ENCODE assay signal across 21 cellular contexts in genomic region chr1:56142301-56142700, GRCh38.
DNase-seq lines count a peak whose midpoint lies in the region; ATAC-seq and TF ChIP-seq lines count a peak whose summit lies in the region.
"Had no signal": no experiment of that assay in that cellular context is flagged by ENCODE, and none has a peak within 500 bp of the region (broad histone marks: within the 10 kb centered on the region; RNA-seq: fewer than 3 reads in every experiment).

No MANE protein-coding gene starts in this region.

- H4K20me1 ChIP-seq in PC-9 (ENCODE audit: insufficient read depth) = no peaks in the 10 kb centered on the region
- H4K20me1 ChIP-seq: BLaER1 treated with 17β-estradiol and CSF1 and Interleukin-3, amounts not matched to agents 10 nM and 100 nM had no signal

- ATAC-seq in mucosa of descending colon = peak; percentile 97
- no peak for ATAC-seq in SK-N-SH treated with all-trans-retinoic acid at 6 μM for 48 hours
- no peak for ATAC-seq in GM18861 (IDR thresholded peaks at IDR 0.05; ENCODE audit: unreplicated experiment)
- ATAC-seq: A549, HCT116 had no signal

- no peak for TF ChIP-seq CTCF in colonic mucosa (IDR thresholded peaks at IDR 0.05)
- TF ChIP-seq CTCF in mucosa of descending colon (IDR thresholded peaks at IDR 0.05) = no peak
- TF ChIP-seq CTCF in transverse colon (IDR thresholded peaks at IDR 0.05) = no peak
- TF ChIP-seq CTCF in PC-9 (conservative IDR thresholded peaks at IDR 0.05) = no peak

- H3K9me2 ChIP-seq in PC-9 (ENCODE audit: insufficient read depth) = no peaks in the 10 kb centered on the region; the same call in 1 of the 2 replicates

- intact Hi-C loops in colonic mucosa (cut with DNase I) (loop anchor here (10.0 kb wide), 1 partner anchor 432 kb away; the partner anchor contains the start of gene PLPP3), mucosa of descending colon (cut with DNase I, micrococcal nuclease) (no loop called here), transverse colon (cut with DNase I; ENCODE audit: low total_unique reads) (no loop called here), PC-9 (cut with micrococcal nuclease; ENCODE audit: unreplicated experiment) (no loop called here)

- no peak for TF ChIP-seq EP300 in transverse colon (IDR thresholded peaks at IDR 0.05; ENCODE audit: low read depth)

- CTCF ChIA-PET in PC-9 (lab: Charles Lee) = no interaction called here

- H3K36me3 ChIP-seq in colonic mucosa = no peaks in the 10 kb centered on the region
- H3K36me3 ChIP-seq in mucosa of descending colon (ENCODE audit: low read depth) = no peaks in the 10 kb centered on the region
- no peaks in the 10 kb centered on the region for H3K36me3 ChIP-seq in transverse colon
- H3K36me3 ChIP-seq in PC-9 (ENCODE audit: low read depth) = no peaks in the 10 kb centered on the region
- H3K36me3 ChIP-seq: BE2C; BLaER1 treated with 17β-estradiol and CSF1 and Interleukin-3, amounts not matched to agents 10 nM and 100 nM had no signal

- H3K9ac ChIP-seq in colonic mucosa (ENCODE audit: low read depth in 2 of 2, low read length in 2 of 2) = no peak overlapping the region
- H3K9ac ChIP-seq: BLaER1 treated with 17β-estradiol and CSF1 and Interleukin-3, amounts not matched to agents 10 nM and 100 nM had no signal

- in situ Hi-C loops in transverse colon (cut with MboI; ENCODE audit: low pct_ligation_motif_present in 1 of 4, low pct_unique_long_range_greater_than_20kb in 1 of 4, low sequenced_read_pairs in 3 of 4) = no loop called here

- no peaks in the 10 kb centered on the region for H3F3A ChIP-seq in PC-9 (ENCODE audit: insufficient read depth, low read depth)

- peak overlapping the region; percentile 63 for H3K27ac ChIP-seq in colonic mucosa
- peak overlapping the region; percentile 41 to 74 (median 71) for H3K27ac ChIP-seq in transverse colon
- H3K27ac ChIP-seq in PC-9 = no peak overlapping the region
- H3K27ac ChIP-seq: A549; BLaER1 treated with 17β-estradiol and CSF1 and Interleukin-3, amounts not matched to agents 10 nM and 100 nM had no signal

- H3K27me3 ChIP-seq in colonic mucosa = no peaks in the 10 kb centered on the region
- H3K27me3 ChIP-seq in transverse colon = no peaks in the 10 kb centered on the region
- no peaks in the 10 kb centered on the region for H3K27me3 ChIP-seq in PC-9 (ENCODE audit: insufficient read depth, low read depth)
- H3K27me3 ChIP-seq: BE2C; BLaER1 treated with 17β-estradiol and CSF1 and Interleukin-3, amounts not matched to agents 10 nM and 100 nM had no signal

- H3K4me1 ChIP-seq in colonic mucosa (no peaks in the 10 kb centered on the region), mucosa of descending colon (ENCODE audit: low read depth) (peaks cover 18% of the 10 kb centered on the region), transverse colon (peaks cover 0 to 35% (median 6%) of the 10 kb centered on the region in 4 donors), PC-9 (replicated peaks; ENCODE audit: insufficient read depth) (no peaks in the 10 kb centered on the region)
- H3K4me1 ChIP-seq: BE2C; BLaER1 treated with 17β-estradiol and CSF1 and Interleukin-3, amounts not matched to agents 10 nM and 100 nM had no signal

- H3K9me3 ChIP-seq in colonic mucosa (no peaks in the 10 kb centered on the region), mucosa of descending colon (no peaks in the 10 kb centered on the region), transverse colon (no peaks in the 10 kb centered on the region), PC-9 (ENCODE audit: insufficient read depth, low read depth) (no peaks in the 10 kb centered on the region)
- H3K9me3 ChIP-seq: A549; BE2C; BLaER1 treated with 17β-estradiol and CSF1 and Interleukin-3, amounts not matched to agents 10 nM and 100 nM had no signal

- no peak overlapping the region for H3K4me2 ChIP-seq in PC-9
- H3K4me2 ChIP-seq: A549; BLaER1 treated with 17β-estradiol and CSF1 and Interleukin-3, amounts not matched to agents 10 nM and 100 nM had no signal

- BruUV-seq in PC-9 (replicated peaks; lab: Mats Ljungman, UMichigan) = no TSS peak

- POLR2A ChIA-PET in PC-9 (lab: Charles Lee; ENCODE audit: unreplicated experiment) = no interaction called here

- H3K4me3 ChIP-seq in colonic mucosa (no peak overlapping the region), mucosa of descending colon (no peak overlapping the region), transverse colon (no peak overlapping the region), PC-9 (no peak overlapping the region)
- H3K4me3 ChIP-seq: A549; BLaER1 treated with 17β-estradiol and CSF1 and Interleukin-3, amounts not matched to agents 10 nM and 100 nM had no signal

- no peak overlapping the region for H2AFZ ChIP-seq in PC-9

- peak; percentile 54 for DNase-seq in LoVo (ENCODE audit: low spot score)
- no peak for DNase-seq in colonic mucosa
- peak in 1 of 3 donors; percentile 16 for DNase-seq in mucosa of descending colon
- DNase-seq in transverse colon = no peak
- DNase-seq in PC-9 = no peak
- DNase-seq: 8988T; ACHN; AML-193; BE2C; CD4-positive, alpha-beta T cell; CD8-positive, alpha-beta memory T cell; DMS 273 treated with DMSO at 0.1 percent for 48 hours; DMS79; EL; GDM1; H7 had no signal

- 57 to 71% methylated on average over 1 of the region's 1 CpG for WGBS in transverse colon (ENCODE audit: low coverage in 1 of 2), 2 donors

- TF ChIP-seq POLR2A in transverse colon (IDR thresholded peaks at IDR 0.05) = no peak

- H3K79me2 ChIP-seq in PC-9 (ENCODE audit: low read depth) = no peaks in the 10 kb centered on the region

TF ChIP-seq in SK-N-SH treated with all-trans-retinoic acid at 6 μM for 48 hours, 23 proteins besides CTCF, POLR2A, EP300 and RAD21:
- TF ChIP-seq ZFP30 (CRISPR knock-in tag; IDR thresholded peaks at IDR 0.05) = no peak
- TF ChIP-seq POU6F1 (CRISPR knock-in tag; IDR thresholded peaks at IDR 0.05; ENCODE audit: borderline replicate concordance, low read depth) = no peak
- no peak for TF ChIP-seq ISL1 (CRISPR knock-in tag; IDR thresholded peaks at IDR 0.05)
- no peak for TF ChIP-seq ZFP3 (CRISPR knock-in tag; IDR thresholded peaks at IDR 0.05)
- TF ChIP-seq BACH2 (CRISPR knock-in tag; IDR thresholded peaks at IDR 0.05; ENCODE audit: borderline replicate concordance) = no peak
- TF ChIP-seq GLIS3 (CRISPR knock-in tag; IDR thresholded peaks at IDR 0.05) = no peak
- TF ChIP-seq PPARA (CRISPR knock-in tag; IDR thresholded peaks at IDR 0.05; ENCODE audit: borderline replicate concordance) = no peak
- TF ChIP-seq CSRNP3 (CRISPR knock-in tag; IDR thresholded peaks at IDR 0.05) = no peak
- TF ChIP-seq OSR1 (CRISPR knock-in tag; IDR thresholded peaks at IDR 0.05) = no peak
- no peak for TF ChIP-seq SNAI2 (CRISPR knock-in tag; IDR thresholded peaks at IDR 0.05)
- no peak for TF ChIP-seq TOX (CRISPR knock-in tag; IDR thresholded peaks at IDR 0.05; ENCODE audit: borderline replicate concordance)
- no peak for TF ChIP-seq CSDC2 (CRISPR knock-in tag; IDR thresholded peaks at IDR 0.05)
- no peak for TF ChIP-seq CREB5 (CRISPR knock-in tag; IDR thresholded peaks at IDR 0.05; ENCODE audit: low read depth)
- TF ChIP-seq RARB (CRISPR knock-in tag; IDR thresholded peaks at IDR 0.05) = no peak
- no peak for TF ChIP-seq ESRRG (CRISPR knock-in tag; IDR thresholded peaks at IDR 0.05)
- TF ChIP-seq ZC3H10 (CRISPR knock-in tag; IDR thresholded peaks at IDR 0.05) = no peak
- no peak for TF ChIP-seq ZNF70 (CRISPR knock-in tag; IDR thresholded peaks at IDR 0.05)
